In genomic region chr4:186906722-186907121, GRCh38 we compare ENCODE assay signal across 28 cellular contexts.
"Had no signal": no experiment of that assay in that cellular context is flagged by ENCODE, and none has a peak within 500 bp of the region (broad histone marks: within the 10 kb centered on the region; RNA-seq: fewer than 3 reads in every experiment).

No MANE protein-coding gene starts in this region.

- H3K9me3 ChIP-seq: colonic mucosa, esophagus muscularis mucosa, esophagus squamous epithelium, gastrocnemius medialis, gastroesophageal sphincter, heart left ventricle had no signal

- H3K27me3 ChIP-seq: colonic mucosa, dorsolateral prefrontal cortex, esophagus muscularis mucosa, esophagus squamous epithelium, foreskin keratinocyte, gastrocnemius medialis, gastroesophageal sphincter, heart left ventricle, heart right ventricle had no signal

- ATAC-seq: effector memory CD8-positive, alpha-beta T cell; esophagus mucosa; foreskin keratinocyte; gastrocnemius medialis; gastroesophageal sphincter; heart left ventricle; heart right ventricle had no signal

- FAIRE-seq: colon, endometrium, endothelial cell of umbilical vein, frontal cortex had no signal

- H3K4me3 ChIP-seq: colonic mucosa, coronary artery, dorsolateral prefrontal cortex, esophagus muscularis mucosa, esophagus squamous epithelium, gastrocnemius medialis, gastroesophageal sphincter, heart left ventricle, heart right ventricle had no signal

- H3K4me1 ChIP-seq: gastroesophageal sphincter had no signal

- H3K36me3 ChIP-seq: colonic mucosa, esophagus muscularis mucosa, esophagus squamous epithelium, gastrocnemius medialis, gastroesophageal sphincter, heart left ventricle, heart right ventricle had no signal

- DNase-seq: colonic mucosa; cortex of kidney; dermis blood vessel endothelial cell; dorsolateral prefrontal cortex; effector CD4-positive, alpha-beta T cell; effector CD8-positive, alpha-beta T cell; effector memory CD4-positive, alpha-beta T cell; effector memory CD8-positive, alpha-beta T cell; endodermal cell; erythroblast; esophagus squamous epithelium; foreskin fibroblast; foreskin keratinocyte; foreskin melanocyte; gastrocnemius medialis; glutamatergic neuron; head of caudate nucleus; heart left ventricle; heart right ventricle had no signal

- H3K27ac ChIP-seq: colonic mucosa, coronary artery, dorsolateral prefrontal cortex, epithelial cell of prostate, esophagus muscularis mucosa, esophagus squamous epithelium, foreskin keratinocyte, gastrocnemius medialis, gastroesophageal sphincter, heart left ventricle, heart right ventricle had no signal
